In the genomic region with DNA sequence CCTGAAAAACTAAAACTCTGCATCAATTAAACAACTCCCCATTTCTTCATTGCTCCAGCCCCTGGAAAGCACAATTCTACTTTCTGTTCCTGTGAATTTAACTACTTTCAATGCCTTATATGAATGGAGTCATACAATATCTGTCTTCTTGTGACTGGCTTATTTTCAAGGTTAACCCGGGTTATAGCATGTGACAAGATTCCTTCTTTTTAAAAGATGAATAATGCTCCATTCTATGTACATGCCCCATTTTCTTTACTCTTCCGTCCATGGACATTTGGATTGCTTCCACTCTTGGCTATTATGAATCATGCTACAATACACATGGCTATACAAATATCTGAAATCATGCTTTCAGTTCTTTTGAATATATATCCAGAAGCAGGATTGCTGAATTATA, we compare ENCODE assay signal across 27 cellular contexts.
"Had no signal": no experiment of that assay in that cellular context is flagged by ENCODE, and none has a peak within 500 bp of the region (broad histone marks: within the 10 kb centered on the region; RNA-seq: fewer than 3 reads in every experiment).

No MANE protein-coding gene starts in this region.

- H3K27me3 ChIP-seq: left lung, pancreas, testis, thyroid gland, transverse colon, upper lobe of left lung, vagina had no signal

- DNase-seq: hypothalamus; immature natural killer cell; kidney; left colon; left lung; lower lobe of right lung; mammary epithelial cell; mesenchymal stem cell; naive thymus-derived CD8-positive, alpha-beta T cell; nucleus accumbens; pancreas; posterior cingulate gyrus; retina; right cardiac atrium; stimulated activated CD4-positive, alpha-beta T cell treated with anti-CD3 and anti-CD28 coated beads, Interleukin-12 subunit alpha, Interleukin-12 subunit beta, amount 100 ng/mL, for 4 hours; stimulated activated CD4-positive, alpha-beta T cell treated with anti-CD3 and anti-CD28 coated beads, Interleukin-15, amount 100 ng/mL, for 24 hours; stimulated activated CD4-positive, alpha-beta T cell treated with anti-CD3 and anti-CD28 coated beads, Interleukin-2, amount 100 ng/mL, for 24 hours; stimulated activated CD4-positive, alpha-beta T cell treated with anti-CD3 and anti-CD28 coated beads, Interleukin-4, amount 100 ng/mL, for 1 hour; stimulated activated naive CD4-positive, alpha-beta T cell; substantia nigra; testis; thyroid gland; transverse colon; upper lobe of left lung had no signal

- H3K4me1 ChIP-seq: left lung, lower lobe of right lung, pancreas, prostate gland, testis, thyroid gland, transverse colon, upper lobe of left lung, vagina had no signal

- H3K36me3 ChIP-seq: left lung, lower lobe of right lung, pancreas, prostate gland, thyroid gland, transverse colon, upper lobe of left lung, vagina had no signal

- H3K9me3 ChIP-seq: pancreas, prostate gland, testis, thyroid gland had no signal

- H3K4me3 ChIP-seq: left lung, lower lobe of right lung, pancreas, prostate gland, skin epidermis, testis, thyroid gland, transverse colon, upper lobe of left lung, vagina had no signal
